1 cellular context compared by ENCODE assay signal in the genomic region with DNA sequence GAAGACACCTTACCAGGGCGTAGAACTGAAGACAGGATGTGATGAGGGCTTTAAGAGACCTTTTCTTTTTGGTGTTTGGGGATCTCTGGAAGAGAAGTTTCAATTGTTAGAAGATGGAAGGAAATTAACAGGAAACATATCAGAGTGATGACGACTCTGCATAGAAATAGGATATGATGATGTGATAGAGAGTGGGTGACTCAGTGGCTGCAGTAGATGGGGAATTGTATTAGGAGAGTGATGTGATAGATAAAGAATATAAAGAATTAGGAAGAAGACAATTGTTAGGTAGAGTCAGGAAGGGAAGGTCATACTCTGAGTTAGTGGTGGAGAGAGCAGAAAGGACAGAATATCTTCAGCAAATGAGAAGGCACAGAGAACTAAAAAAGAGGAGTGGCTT.
TF ChIP-seq lines count a peak whose summit lies in the region.

No MANE protein-coding gene starts in this region.

TF ChIP-seq in IMR-90, 13 proteins besides CTCF, POLR2A, EP300 and RAD21:
- TF ChIP-seq FOS (IDR thresholded peaks at IDR 0.05; ENCODE audit: low read depth, low read length) (no peak), BHLHE40 (IDR thresholded peaks at IDR 0.05; ENCODE audit: low read depth, low read length) (no peak), NFE2L2 (IDR thresholded peaks at IDR 0.05; ENCODE audit: low read depth, low read length) (no peak), MXI1 (IDR thresholded peaks at IDR 0.05; ENCODE audit: borderline replicate concordance, low read depth, low read length) (no peak), RCOR1 (IDR thresholded peaks at IDR 0.05; ENCODE audit: insufficient replicate concordance, low read length) (no peak), RFX5 (IDR thresholded peaks at IDR 0.05; ENCODE audit: low read depth, low read length) (no peak), CHD1 (IDR thresholded peaks at IDR 0.05; ENCODE audit: low read depth, low read length) (no peak), SMC3 (IDR thresholded peaks at IDR 0.05; ENCODE audit: low read depth, low read length) (no peak), MAFK (IDR thresholded peaks at IDR 0.05; ENCODE audit: low read depth, low read length) (no peak), MAZ (IDR thresholded peaks at IDR 0.05; ENCODE audit: borderline replicate concordance, low read depth, low read length) (no peak), CEBPB (IDR thresholded peaks at IDR 0.05; ENCODE audit: low read depth, low read length) (no peak)
- TF ChIP-seq, protein P1, sequence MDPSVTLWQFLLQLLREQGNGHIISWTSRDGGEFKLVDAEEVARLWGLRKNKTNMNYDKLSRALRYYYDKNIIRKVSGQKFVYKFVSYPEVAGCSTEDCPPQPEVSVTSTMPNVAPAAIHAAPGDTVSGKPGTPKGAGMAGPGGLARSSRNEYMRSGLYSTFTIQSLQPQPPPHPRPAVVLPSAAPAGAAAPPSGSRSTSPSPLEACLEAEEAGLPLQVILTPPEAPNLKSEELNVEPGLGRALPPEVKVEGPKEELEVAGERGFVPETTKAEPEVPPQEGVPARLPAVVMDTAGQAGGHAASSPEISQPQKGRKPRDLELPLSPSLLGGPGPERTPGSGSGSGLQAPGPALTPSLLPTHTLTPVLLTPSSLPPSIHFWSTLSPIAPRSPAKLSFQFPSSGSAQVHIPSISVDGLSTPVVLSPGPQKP (IDR thresholded peaks at IDR 0.05; ENCODE audit: borderline replicate concordance, low read depth, low read length), result no peak
- TF ChIP-seq, protein P2, sequence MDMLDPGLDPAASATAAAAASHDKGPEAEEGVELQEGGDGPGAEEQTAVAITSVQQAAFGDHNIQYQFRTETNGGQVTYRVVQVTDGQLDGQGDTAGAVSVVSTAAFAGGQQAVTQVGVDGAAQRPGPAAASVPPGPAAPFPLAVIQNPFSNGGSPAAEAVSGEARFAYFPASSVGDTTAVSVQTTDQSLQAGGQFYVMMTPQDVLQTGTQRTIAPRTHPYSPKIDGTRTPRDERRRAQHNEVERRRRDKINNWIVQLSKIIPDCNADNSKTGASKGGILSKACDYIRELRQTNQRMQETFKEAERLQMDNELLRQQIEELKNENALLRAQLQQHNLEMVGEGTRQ (IDR thresholded peaks at IDR 0.05; ENCODE audit: low read depth, low read length), result no peak
TF ChIP-seq in IMR-90: peak in this region for 0.
